1 cellular context compared by ENCODE assay signal in the genomic region with DNA sequence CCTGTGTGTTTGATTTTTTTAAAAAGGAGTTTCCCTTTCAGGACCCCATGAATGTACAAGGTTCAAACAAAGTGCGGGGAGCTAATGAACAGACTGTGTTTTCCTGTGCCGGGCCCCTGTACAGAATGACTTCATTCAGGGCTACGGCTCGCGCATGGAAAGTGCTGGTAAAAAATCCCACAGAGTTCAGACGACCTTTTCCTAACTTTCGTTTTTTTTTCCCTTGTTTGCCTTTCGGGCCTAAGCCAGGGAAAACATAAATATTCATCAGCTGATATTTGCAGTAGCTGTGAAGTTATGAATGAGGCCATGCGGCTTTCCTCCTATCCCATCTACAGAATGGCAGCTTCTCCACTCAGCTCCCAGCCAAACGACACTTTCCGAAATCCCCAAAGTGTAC.
TF ChIP-seq lines count a peak whose summit lies in the region.

No MANE protein-coding gene starts in this region.

TF ChIP-seq in IMR-90, 13 proteins besides CTCF, POLR2A, EP300 and RAD21 (continued from another document):
- TF ChIP-seq, protein P1, sequence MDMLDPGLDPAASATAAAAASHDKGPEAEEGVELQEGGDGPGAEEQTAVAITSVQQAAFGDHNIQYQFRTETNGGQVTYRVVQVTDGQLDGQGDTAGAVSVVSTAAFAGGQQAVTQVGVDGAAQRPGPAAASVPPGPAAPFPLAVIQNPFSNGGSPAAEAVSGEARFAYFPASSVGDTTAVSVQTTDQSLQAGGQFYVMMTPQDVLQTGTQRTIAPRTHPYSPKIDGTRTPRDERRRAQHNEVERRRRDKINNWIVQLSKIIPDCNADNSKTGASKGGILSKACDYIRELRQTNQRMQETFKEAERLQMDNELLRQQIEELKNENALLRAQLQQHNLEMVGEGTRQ (IDR thresholded peaks at IDR 0.05; ENCODE audit: low read depth, low read length): no peak
- TF ChIP-seq MAFK (IDR thresholded peaks at IDR 0.05; ENCODE audit: low read depth, low read length): no peak
